Comparison of ENCODE assay signal across 1 cellular context in genomic region chr6:169398342-169399105, GRCh38.
TF ChIP-seq lines count a peak whose summit lies in the region.

No MANE protein-coding gene starts in this region.

TF ChIP-seq in IMR-90, 13 proteins besides CTCF, POLR2A, EP300 and RAD21 (continued from another document):
- TF ChIP-seq MXI1 (IDR thresholded peaks at IDR 0.05; ENCODE audit: borderline replicate concordance, low read depth, low read length), result no peak
- TF ChIP-seq USF2 (IDR thresholded peaks at IDR 0.05; ENCODE audit: low read depth, low read length), result no peak
- TF ChIP-seq MAFK (IDR thresholded peaks at IDR 0.05; ENCODE audit: low read depth, low read length), result no peak
- no peak for TF ChIP-seq RCOR1 (IDR thresholded peaks at IDR 0.05; ENCODE audit: insufficient replicate concordance, low read length)
- no peak for TF ChIP-seq BHLHE40 (IDR thresholded peaks at IDR 0.05; ENCODE audit: low read depth, low read length)
- no peak for TF ChIP-seq SMC3 (IDR thresholded peaks at IDR 0.05; ENCODE audit: low read depth, low read length)
- TF ChIP-seq NFE2L2 (IDR thresholded peaks at IDR 0.05; ENCODE audit: low read depth, low read length), result no peak
